Comparison of ENCODE assay signal across 2 cellular contexts in genomic region chr7:130772456-130772855, GRCh38. TPM values are rescaled to one million over a fixed set of nuclear protein-coding genes. Genes with fewer than 3 reads are reported as not detected.
"Had no signal": no experiment of that assay in that cellular context is flagged by ENCODE, and none has a peak within 500 bp of the region (broad histone marks: within the 10 kb centered on the region; RNA-seq: fewer than 3 reads in every experiment).

No MANE protein-coding gene starts in this region.

RNA-seq across cellular contexts. Expression of gene KLF14, which starts 38.4 kb away (rescaled TPM):
- total RNA-seq: HT-29, IMR-90 had no signal
